In the genomic region with DNA sequence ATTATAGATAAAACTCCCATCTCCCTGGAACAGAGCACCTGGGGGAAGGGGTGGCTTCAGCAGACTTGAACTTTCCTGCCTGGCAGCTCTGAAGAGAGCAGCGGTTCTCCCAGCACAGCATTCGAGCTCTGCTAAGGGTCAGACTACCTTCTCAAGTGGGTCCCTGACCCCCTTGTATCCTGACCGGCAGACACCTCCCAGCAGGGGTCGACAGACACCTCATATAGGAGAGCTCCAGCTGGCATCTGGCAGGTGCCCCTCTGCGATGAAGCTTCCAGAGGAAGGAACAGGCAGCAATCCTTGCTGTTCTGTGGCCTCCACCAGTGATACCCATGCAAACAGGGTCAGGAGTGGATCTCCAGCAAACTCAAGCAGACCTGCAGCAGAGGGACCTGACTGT, we compare ENCODE assay signal across 6 cellular contexts.
A peak's percentile ranks its signal among the peaks of the same experiment; 100 is the strongest.
DNase-seq lines count a peak whose midpoint lies in the region; ATAC-seq and TF ChIP-seq lines count a peak whose summit lies in the region.
"Not testable (repeated sequence)": the region's sequence is repeated elsewhere in the genome, so short reads cannot be mapped to it uniquely, and the experiment has no call there.

No MANE protein-coding gene starts in this region.

- H3K27ac Mint-ChIP-seq in GM23338 (peak overlapping the region; percentile 51; the same call in 1 of the 2 replicates), endodermal cell (peak overlapping the region; percentile 26)

- not testable (repeated sequence) for H3K4me3 ChIP-seq in GM23338; WERI-Rb-1 (ENCODE audit: low read depth, low read length); endodermal cell (ENCODE audit: low read length); mesendoderm (ENCODE audit: low read length); parathyroid adenoma (ENCODE audit: low read depth, low read length)

- H3K4me3 Mint-ChIP-seq in GM23338, endodermal cell: not testable (repeated sequence)

- not testable (repeated sequence) for H3K79me1 ChIP-seq in mesendoderm (ENCODE audit: low read length)

- not testable (repeated sequence) for H3K27me3 ChIP-seq in GM23338 (ENCODE audit: insufficient read depth); WERI-Rb-1 (ENCODE audit: insufficient read depth, low read depth, severe bottlenecking); endodermal cell (ENCODE audit: control insufficient read depth, insufficient read depth, low read length, poor library complexity, severe bottlenecking); mesendoderm (ENCODE audit: insufficient read depth, low read length, poor library complexity); parathyroid adenoma (ENCODE audit: control insufficient read depth, insufficient read depth, low read length)

- 0 out of 2 replicates have a peak overlapping the region, but pooled peaks have one; percentile 14 for H3K4me2 ChIP-seq in GM23338
- not testable (repeated sequence) for H3K4me2 ChIP-seq in mesendoderm (ENCODE audit: low read length); parathyroid adenoma (ENCODE audit: low read length)

- not testable (repeated sequence) for H3F3A ChIP-seq in GM23338 (replicated peaks; ENCODE audit: low read depth)

- H4K20me1 ChIP-seq in GM23338 (replicated peaks; ENCODE audit: insufficient read depth), result not testable (repeated sequence)

- H2BK15ac ChIP-seq in mesendoderm (replicated peaks; ENCODE audit: low read depth), result not testable (repeated sequence)

- not testable (repeated sequence) for H2BK120ac ChIP-seq in mesendoderm (ENCODE audit: low read depth, low read length)

- H3K4me1 ChIP-seq in GM23338 (ENCODE audit: insufficient read depth); endodermal cell (ENCODE audit: control insufficient read depth, insufficient read depth, low read length); mesendoderm (ENCODE audit: control insufficient read depth, low read depth, low read length); parathyroid adenoma: not testable (repeated sequence)

- not testable (repeated sequence) for H3K36me3 Mint-ChIP-seq in GM23338 (ENCODE audit: low read depth); endodermal cell (ENCODE audit: low read depth)

- 68 to 80% methylated on average over 4 to 5 of the region's 5 CpGs for WGBS in endodermal cell (ENCODE audit: insufficient coverage in 1 of 2, insufficient read length in 1 of 2), 2 experiments
- no CpG with 5 or more reads among the region's 5 CpGs for WGBS in mesendoderm (ENCODE audit: extremely low coverage, insufficient coverage, low lambda C conversion rate)

- peak overlapping the region; percentile 15 for H3K56ac ChIP-seq in mesendoderm (ENCODE audit: low read length)

- not testable (repeated sequence) for H3K79me2 ChIP-seq in GM23338 (replicated peaks; ENCODE audit: insufficient read depth); mesendoderm (ENCODE audit: control insufficient read depth, insufficient read depth, low read length); parathyroid adenoma

- not testable (repeated sequence) for H3K9me3 ChIP-seq in WERI-Rb-1 (ENCODE audit: severe bottlenecking); endodermal cell (ENCODE audit: control insufficient read depth, low read length); parathyroid adenoma (ENCODE audit: control insufficient read depth, low read length)

- H3K18ac ChIP-seq in mesendoderm (ENCODE audit: low read length), result not testable (repeated sequence)

- H2BK5ac ChIP-seq in mesendoderm (ENCODE audit: low read length), result not testable (repeated sequence)

- peaks cover 19% of the 10 kb centered on the region for H3K4me1 Mint-ChIP-seq in GM23338
- H3K4me1 Mint-ChIP-seq in endodermal cell, result peaks cover 23% of the 10 kb centered on the region

- not testable (repeated sequence) for H3K27ac ChIP-seq in GM23338 (ENCODE audit: low read depth); WERI-Rb-1; endodermal cell (ENCODE audit: low read depth, low read length); mesendoderm (ENCODE audit: low read depth, low read length); parathyroid adenoma

- H3K27me3 Mint-ChIP-seq in GM23338 (ENCODE audit: insufficient read depth, low read depth, poor library complexity); endodermal cell (ENCODE audit: insufficient read depth): not testable (repeated sequence)

- H3K9me2 ChIP-seq in GM23338 (ENCODE audit: insufficient read depth), result not testable (repeated sequence)

- not testable (repeated sequence) for ATAC-seq in GM23338

- not testable (repeated sequence) for H3K9me3 Mint-ChIP-seq in GM23338, endodermal cell

- not testable (repeated sequence) for H4K5ac ChIP-seq in mesendoderm (ENCODE audit: low read length)

- not testable (repeated sequence) for H3K9ac ChIP-seq in endodermal cell (ENCODE audit: extremely low read depth, low read length, poor library complexity, severe bottlenecking); mesendoderm (ENCODE audit: low read length); parathyroid adenoma

- H2AFZ ChIP-seq in GM23338 (peak overlapping the region; percentile 86; the same call in 1 of the 2 replicates), parathyroid adenoma (peak overlapping the region; percentile 60)

- TF ChIP-seq CTCF in GM23338 (conservative IDR thresholded peaks at IDR 0.05; ENCODE audit: low read depth in 2 of 2), result peak in 1 of 2 experiments; percentile 24; a peak in 2 of 4 replicates
- TF ChIP-seq CTCF in WERI-Rb-1 (IDR thresholded peaks at IDR 0.05; ENCODE audit: low read depth, low read length); endodermal cell (conservative IDR thresholded peaks at IDR 0.05); parathyroid adenoma (IDR thresholded peaks at IDR 0.05): not testable (repeated sequence)

- not testable (repeated sequence) for DNase-seq in GM23338 (ENCODE audit: low spot score); mesendoderm
- DNase-seq in NCI-H748 (lab: John Stamatoyannopoulos, UW; ENCODE audit: unreplicated experiment) (peak; percentile 70), WERI-Rb-1 (peak; percentile 36), endodermal cell (peak; percentile 59)

- H4K8ac ChIP-seq in mesendoderm (ENCODE audit: low read depth, low read length), result not testable (repeated sequence)

- H3K23ac ChIP-seq in mesendoderm (ENCODE audit: low read length), result not testable (repeated sequence)

- H3K4ac ChIP-seq in mesendoderm (ENCODE audit: low read depth, low read length), result not testable (repeated sequence)

- H3K36me3 ChIP-seq in GM23338 (ENCODE audit: insufficient read depth); WERI-Rb-1; endodermal cell (ENCODE audit: control insufficient read depth, insufficient read depth, low read length); mesendoderm (ENCODE audit: control insufficient read depth, insufficient read depth, low read length); parathyroid adenoma (ENCODE audit: control insufficient read depth, insufficient read depth, low read length): not testable (repeated sequence)

- not testable (repeated sequence) for H2AK5ac ChIP-seq in mesendoderm (ENCODE audit: low read length)
